16 cellular contexts compared by ENCODE assay signal in genomic region chr17:34556384-34556783, GRCh38. TPM values are rescaled to one million over a fixed set of nuclear protein-coding genes. Genes with fewer than 3 reads are reported as not detected.
DNase-seq lines count a peak whose midpoint lies in the region; ATAC-seq and TF ChIP-seq lines count a peak whose summit lies in the region.
"Had no signal": no experiment of that assay in that cellular context is flagged by ENCODE, and none has a peak within 500 bp of the region (broad histone marks: within the 10 kb centered on the region; RNA-seq: fewer than 3 reads in every experiment).

No MANE protein-coding gene starts in this region.

- H2AFZ ChIP-seq in SK-N-SH (ENCODE audit: low read depth), result no peak overlapping the region

- no peaks in the 10 kb centered on the region for H3K27me3 ChIP-seq in SK-N-SH (ENCODE audit: insufficient read depth)
- peaks cover 15% of the 10 kb centered on the region for H3K27me3 ChIP-seq in upper lobe of right lung

- WGBS in SK-N-SH (ENCODE audit: low lambda C conversion rate), result 54% methylated on average over 4 of the region's 4 CpGs

- H3K9me3 ChIP-seq in SK-N-SH (no peaks in the 10 kb centered on the region), upper lobe of right lung (no peaks in the 10 kb centered on the region)
- H3K9me3 ChIP-seq: psoas muscle had no signal

- POLR2A ChIA-PET in SK-N-SH (lab: Yijun Ruan, JAX), result no interaction called here

- H3K36me3 Mint-ChIP-seq in activated naive CD4-positive, alpha-beta T cell treated with anti-CD3 and anti-CD28 coated beads, Interleukin-2, amount 10 ng/mL, durations not matched to agents 7 days and 5 days, result no peaks in the 10 kb centered on the region
- H3K36me3 Mint-ChIP-seq in activated naive CD4-positive, alpha-beta T cell treated with anti-CD3 and anti-CD28 coated beads for 36 hours (ENCODE audit: low read depth), result no peaks in the 10 kb centered on the region
- H3K36me3 Mint-ChIP-seq in T-helper 2 cell treated with Interferon-gamma antibody and Interleukin-4, amounts not matched to agents 5 μg/mL and 100 μg/mL, for 36 hours (ENCODE audit: low read depth), result no peaks in the 10 kb centered on the region
- H3K36me3 Mint-ChIP-seq: type B pancreatic cell had no signal

- H3K79me2 ChIP-seq in SK-N-SH (ENCODE audit: insufficient read depth), result no peaks in the 10 kb centered on the region

- no peaks in the 10 kb centered on the region for H3F3A ChIP-seq in SK-N-SH (replicated peaks; ENCODE audit: insufficient read depth)

- CTCF ChIA-PET in activated naive CD4-positive, alpha-beta T cell treated with anti-CD3 and anti-CD28 coated beads, Interleukin-2, amount 10 ng/mL, durations not matched to agents 7 days and 5 days (lab: Charles Lee), result no interaction called here
- CTCF ChIA-PET in activated naive CD4-positive, alpha-beta T cell treated with anti-CD3 and anti-CD28 coated beads for 36 hours (lab: Charles Lee), result interaction anchor here (2.6 kb wide), 1 partner anchor 14 kb away, joined by 10 read pairs; no protein-coding TSS in a partner anchor
- CTCF ChIA-PET in SK-N-SH (lab: Yijun Ruan, JAX), result interaction anchor here (2.3 to 8.0 kb wide), 2 partner anchors 13 to 82 kb away, joined by 8 to 69 read pairs; no protein-coding TSS in a partner anchor

- TF ChIP-seq EP300 in SK-N-SH (IDR thresholded peaks at IDR 0.05; ENCODE audit: borderline replicate concordance in 1 of 2, low read depth in 1 of 2, low read length in 1 of 2), result no peak

- ATAC-seq in upper lobe of right lung (peak; percentile 41), GM18502 (IDR thresholded peaks at IDR 0.05; ENCODE audit: poor library complexity, unreplicated experiment) (no peak)
- ATAC-seq: psoas muscle, Right ventricle myocardium inferior had no signal

- TF ChIP-seq RAD21 in SK-N-SH (IDR thresholded peaks at IDR 0.05; ENCODE audit: low read length), result no peak

- no peak for TF ChIP-seq CTCF in SK-N-SH (IDR thresholded peaks at IDR 0.05)
- TF ChIP-seq CTCF in fibroblast of pulmonary artery (IDR thresholded peaks at IDR 0.05; ENCODE audit: low read length, missing control alignments), result no peak
- no peak for TF ChIP-seq CTCF in upper lobe of right lung (IDR thresholded peaks at IDR 0.05)

- H3K27ac ChIP-seq in SK-N-SH (ENCODE audit: low read depth in 2 of 2, low read length in 1 of 2) (no peak overlapping the region), upper lobe of right lung (no peak overlapping the region)
- H3K27ac ChIP-seq: psoas muscle had no signal

- H3K4me3 Mint-ChIP-seq in activated naive CD4-positive, alpha-beta T cell treated with anti-CD3 and anti-CD28 coated beads, Interleukin-2, amount 10 ng/mL, durations not matched to agents 7 days and 5 days, result no peak overlapping the region
- H3K4me3 Mint-ChIP-seq in activated naive CD4-positive, alpha-beta T cell treated with anti-CD3 and anti-CD28 coated beads for 36 hours, result no peak overlapping the region
- no peak overlapping the region for H3K4me3 Mint-ChIP-seq in T-helper 2 cell treated with Interferon-gamma antibody and Interleukin-4, amounts not matched to agents 5 μg/mL and 100 μg/mL, for 36 hours
- H3K4me3 Mint-ChIP-seq: type B pancreatic cell had no signal

- intact Hi-C loops in activated naive CD4-positive, alpha-beta T cell treated with anti-CD3 and anti-CD28 coated beads for 36 hours (cut with micrococcal nuclease), result no loop called here
- intact Hi-C loops in upper lobe of right lung (cut with DNase I), result no loop called here

- no peak overlapping the region for H3K4me3 ChIP-seq in SK-N-SH (ENCODE audit: low read depth in 2 of 2, low read length in 1 of 2)
- H3K4me3 ChIP-seq in fibroblast of pulmonary artery (replicated peaks; ENCODE audit: low read depth, low read length), result no peak overlapping the region
- no peak overlapping the region for H3K4me3 ChIP-seq in upper lobe of right lung
- H3K4me3 ChIP-seq: psoas muscle had no signal

- H3K9ac ChIP-seq in SK-N-SH, result no peak overlapping the region

- H3K4me1 Mint-ChIP-seq in activated naive CD4-positive, alpha-beta T cell treated with anti-CD3 and anti-CD28 coated beads, Interleukin-2, amount 10 ng/mL, durations not matched to agents 7 days and 5 days, result no peaks in the 10 kb centered on the region
- no peaks in the 10 kb centered on the region for H3K4me1 Mint-ChIP-seq in activated naive CD4-positive, alpha-beta T cell treated with anti-CD3 and anti-CD28 coated beads for 36 hours (ENCODE audit: low read depth)
- no peaks in the 10 kb centered on the region for H3K4me1 Mint-ChIP-seq in T-helper 2 cell treated with Interferon-gamma antibody and Interleukin-4, amounts not matched to agents 5 μg/mL and 100 μg/mL, for 36 hours (ENCODE audit: low read depth)

- H3K9me3 Mint-ChIP-seq in activated naive CD4-positive, alpha-beta T cell treated with anti-CD3 and anti-CD28 coated beads, Interleukin-2, amount 10 ng/mL, durations not matched to agents 7 days and 5 days, result no peaks in the 10 kb centered on the region
- H3K9me3 Mint-ChIP-seq in activated naive CD4-positive, alpha-beta T cell treated with anti-CD3 and anti-CD28 coated beads for 36 hours, result no peaks in the 10 kb centered on the region
- no peaks in the 10 kb centered on the region for H3K9me3 Mint-ChIP-seq in T-helper 2 cell treated with Interferon-gamma antibody and Interleukin-4, amounts not matched to agents 5 μg/mL and 100 μg/mL, for 36 hours
- H3K9me3 Mint-ChIP-seq: type B pancreatic cell had no signal

- no peaks in the 10 kb centered on the region for H3K9me2 ChIP-seq in SK-N-SH

- peaks cover 8% of the 10 kb centered on the region for H3K27me3 Mint-ChIP-seq in activated naive CD4-positive, alpha-beta T cell treated with anti-CD3 and anti-CD28 coated beads, Interleukin-2, amount 10 ng/mL, durations not matched to agents 7 days and 5 days
- peaks cover 14% of the 10 kb centered on the region for H3K27me3 Mint-ChIP-seq in activated naive CD4-positive, alpha-beta T cell treated with anti-CD3 and anti-CD28 coated beads for 36 hours (ENCODE audit: low read depth)
- H3K27me3 Mint-ChIP-seq in T-helper 2 cell treated with Interferon-gamma antibody and Interleukin-4, amounts not matched to agents 5 μg/mL and 100 μg/mL, for 36 hours (ENCODE audit: low read depth), result peaks cover 3% of the 10 kb centered on the region

- H3K4me2 ChIP-seq in SK-N-SH, result no peak overlapping the region

- no peaks in the 10 kb centered on the region for H4K20me1 ChIP-seq in SK-N-SH (ENCODE audit: insufficient read depth)

- H3K4me1 ChIP-seq in SK-N-SH (ENCODE audit: control insufficient read depth in 1 of 2, insufficient read depth in 2 of 2, low read depth in 1 of 2, low read length in 1 of 2), result no peaks in the 10 kb centered on the region
- no peaks in the 10 kb centered on the region for H3K4me1 ChIP-seq in upper lobe of right lung
- H3K4me1 ChIP-seq: psoas muscle had no signal

- peak; percentile 34 for DNase-seq in activated naive CD4-positive, alpha-beta T cell treated with anti-CD3 and anti-CD28 coated beads, Interleukin-2, amount 10 ng/mL, durations not matched to agents 7 days and 5 days
- DNase-seq in activated naive CD4-positive, alpha-beta T cell treated with anti-CD3 and anti-CD28 coated beads for 36 hours, result no peak
- DNase-seq in SK-N-SH, result no peak
- peak; percentile 37 for DNase-seq in fibroblast of pulmonary artery (ENCODE audit: low read depth)
- DNase-seq in upper lobe of right lung, result no peak
- DNase-seq in T-helper 2 cell treated with Interferon-gamma antibody and Interleukin-4, amounts not matched to agents 5 μg/mL and 100 μg/mL, for 36 hours (ENCODE audit: low spot score), result no peak
- no peak for DNase-seq in cerebellar cortex (ENCODE audit: low spot score)
- DNase-seq: Calu3, cortex of kidney, NCI-H1092 treated with DMSO at 0.1 percent for 48 hours, NCI-H510A, psoas muscle had no signal

- H3K27ac Mint-ChIP-seq in activated naive CD4-positive, alpha-beta T cell treated with anti-CD3 and anti-CD28 coated beads, Interleukin-2, amount 10 ng/mL, durations not matched to agents 7 days and 5 days, result no peak overlapping the region
- H3K27ac Mint-ChIP-seq in activated naive CD4-positive, alpha-beta T cell treated with anti-CD3 and anti-CD28 coated beads for 36 hours, result no peak overlapping the region
- H3K27ac Mint-ChIP-seq in T-helper 2 cell treated with Interferon-gamma antibody and Interleukin-4, amounts not matched to agents 5 μg/mL and 100 μg/mL, for 36 hours, result no peak overlapping the region
- H3K27ac Mint-ChIP-seq: type B pancreatic cell had no signal

- H3K36me3 ChIP-seq in SK-N-SH (replicated peaks in 1 of 2; ENCODE audit: control insufficient read depth in 1 of 2, insufficient read depth in 2 of 2, low read length in 1 of 2) (no peaks in the 10 kb centered on the region), upper lobe of right lung (no peaks in the 10 kb centered on the region)

TF ChIP-seq in SK-N-SH, 30 proteins besides CTCF, POLR2A, EP300 and RAD21 (continues in another document):
- no peak for TF ChIP-seq TEAD4 (IDR thresholded peaks at IDR 0.05; ENCODE audit: borderline replicate concordance, insufficient read depth)
- TF ChIP-seq REST (IDR thresholded peaks at IDR 0.05; ENCODE audit: low read depth, low read length), result peak; percentile 93
- no peak for TF ChIP-seq MXI1 (IDR thresholded peaks at IDR 0.05; ENCODE audit: low read depth, low read length)

RNA-seq across cellular contexts. Expression of gene TMEM132E, which starts 23.0 kb away (rescaled TPM):
- total RNA-seq in activated naive CD4-positive, alpha-beta T cell treated with anti-CD3 and anti-CD28 coated beads for 36 hours, result not detected
- polyA plus RNA-seq in SK-N-SH (2012; rRNA removed), result not detected in 2 replicates
- not detected in 2 replicates for polyA plus RNA-seq in SK-N-SH (2012; cell fraction: cytosol; rRNA removed)
- not detected in 2 replicates for polyA plus RNA-seq in SK-N-SH (2012; cell fraction: nucleus; rRNA removed)
- total RNA-seq in upper lobe of right lung, result 0.23 TPM
- total RNA-seq: Right ventricle myocardium inferior had no signal
- polyA plus RNA-seq: AG04450 had no signal

Comparison
In these comparisons a context has a peak if more than half of its experiments do, and no peak if none do; other contexts are left out.
1. DNase-seq: peak in activated naive CD4-positive, alpha-beta T cell treated with anti-CD3 and anti-CD28 coated beads, Interleukin-2, amount 10 ng/mL, durations not matched to agents 7 days and 5 days (single experiment) and fibroblast of pulmonary artery (single experiment); none in activated naive CD4-positive, alpha-beta T cell treated with anti-CD3 and anti-CD28 coated beads for 36 hours (single experiment), SK-N-SH (single experiment), upper lobe of right lung (single experiment), T-helper 2 cell treated with Interferon-gamma antibody and Interleukin-4, amounts not matched to agents 5 μg/mL and 100 μg/mL, for 36 hours (single experiment) and cerebellar cortex (single experiment).